1 cellular context compared by ENCODE assay signal in genomic region chr6:35543459-35544193, GRCh38.
TF ChIP-seq lines count a peak whose summit lies in the region.

No MANE protein-coding gene starts in this region.

TF ChIP-seq in GM12878, 131 proteins besides CTCF, POLR2A, EP300 and RAD21:
- TF ChIP-seq EED (IDR thresholded peaks at IDR 0.05; ENCODE audit: low read depth), result no peak
- peak; percentile 52; the same call in 1 of the 2 replicates for TF ChIP-seq GABPA (IDR thresholded peaks at IDR 0.05; ENCODE audit: low read depth)
- TF ChIP-seq PAX8 (IDR thresholded peaks at IDR 0.05), result no peak
